ENCODE assay signal across 9 cellular contexts in genomic region chr21:36203603-36203889, GRCh38. TPM values are rescaled to one million over a fixed set of nuclear protein-coding genes. Genes with fewer than 3 reads are reported as not detected.
A peak's percentile ranks its signal among the peaks of the same experiment; 100 is the strongest.
DNase-seq lines count a peak whose midpoint lies in the region; ATAC-seq and TF ChIP-seq lines count a peak whose summit lies in the region.
"Had no signal": no experiment of that assay in that cellular context is flagged by ENCODE, and none has a peak within 500 bp of the region (broad histone marks: within the 10 kb centered on the region; RNA-seq: fewer than 3 reads in every experiment).

No MANE protein-coding gene starts in this region.

- H3K36me3 Mint-ChIP-seq in HFFc6 (ENCODE audit: low read depth) (peaks cover 15% of the 10 kb centered on the region), immature natural killer cell (peaks cover 8 to 21% (median 11%) of the 10 kb centered on the region in 3 donors)
- peaks cover 54% of the 10 kb centered on the region for H3K36me3 Mint-ChIP-seq in stimulated activated memory B cell treated with anti-CD40 and anti-IgM and Interleukin-4, amounts not matched to agents 10 μg/mL and 1 μg/mL and 100 μg/mL, for 72 hours

- H3K4me3 Mint-ChIP-seq in HFFc6 (peak overlapping the region; percentile 59), immature natural killer cell (no peak overlapping the region)
- H3K4me3 Mint-ChIP-seq in stimulated activated memory B cell treated with anti-CD40 and anti-IgM and Interleukin-4, amounts not matched to agents 10 μg/mL and 1 μg/mL and 100 μg/mL, for 72 hours, result no peak overlapping the region
- H3K4me3 Mint-ChIP-seq: stimulated activated naive CD8-positive, alpha-beta T cell treated with anti-CD3 and anti-CD28 coated beads, Interleukin-15, Interleukin-2, amounts not matched to agents 100 ng/mL and 50 ng/mL, for 24 hours had no signal

- DNase-seq in AG10803 (ENCODE audit: low read depth) (peak; percentile 78), HFFc6 (peak; percentile 85), immature natural killer cell (no peak), cerebellum (ENCODE audit: low spot score) (no peak), NCI-H510A treated with DMSO at 0.1 percent for 48 hours (lab: John Stamatoyannopoulos, UW) (no peak), NCI-H2029 treated with DMSO at 0.1 percent for 48 hours (lab: John Stamatoyannopoulos, UW) (no peak)
- peak; percentile 20 for DNase-seq in activated CD8-positive, alpha-beta memory T cell treated with anti-CD3 and anti-CD28 coated beads, Interleukin-2, amount 50 U/mL, for 24 hours (ENCODE audit: extremely low read depth)

- H3K9me3 Mint-ChIP-seq in HFFc6 (no peaks in the 10 kb centered on the region), immature natural killer cell (no peaks in the 10 kb centered on the region)
- no peaks in the 10 kb centered on the region for H3K9me3 Mint-ChIP-seq in stimulated activated memory B cell treated with anti-CD40 and anti-IgM and Interleukin-4, amounts not matched to agents 10 μg/mL and 1 μg/mL and 100 μg/mL, for 72 hours
- H3K9me3 Mint-ChIP-seq: stimulated activated naive CD8-positive, alpha-beta T cell treated with anti-CD3 and anti-CD28 coated beads, Interleukin-15, Interleukin-2, amounts not matched to agents 100 ng/mL and 50 ng/mL, for 24 hours had no signal

- peak; percentile 89 for ATAC-seq in stimulated activated memory B cell treated with anti-CD40 and anti-IgM and Interleukin-4, amounts not matched to agents 10 μg/mL and 1 μg/mL and 100 μg/mL, for 72 hours

- H3K4me1 Mint-ChIP-seq in HFFc6 (ENCODE audit: low read depth) (peaks cover 63% of the 10 kb centered on the region), immature natural killer cell (peaks cover 9 to 14% of the 10 kb centered on the region in 2 donors)
- H3K4me1 Mint-ChIP-seq in stimulated activated memory B cell treated with anti-CD40 and anti-IgM and Interleukin-4, amounts not matched to agents 10 μg/mL and 1 μg/mL and 100 μg/mL, for 72 hours, result peaks cover 22% of the 10 kb centered on the region

- TF ChIP-seq CTCF in AG10803 (conservative IDR thresholded peaks at IDR 0.05; ENCODE audit: low read length) (no peak), HFFc6 (IDR thresholded peaks at IDR 0.05) (no peak)

- H3K27me3 Mint-ChIP-seq in HFFc6 (ENCODE audit: insufficient read depth), result peaks cover 2% of the 10 kb centered on the region; the same call in 1 of the 2 replicates
- no peaks in the 10 kb centered on the region for H3K27me3 Mint-ChIP-seq in immature natural killer cell (ENCODE audit: low read depth in 3 of 3)
- H3K27me3 Mint-ChIP-seq in stimulated activated memory B cell treated with anti-CD40 and anti-IgM and Interleukin-4, amounts not matched to agents 10 μg/mL and 1 μg/mL and 100 μg/mL, for 72 hours, result no peaks in the 10 kb centered on the region
- H3K27me3 Mint-ChIP-seq: stimulated activated naive CD8-positive, alpha-beta T cell treated with anti-CD3 and anti-CD28 coated beads, Interleukin-15, Interleukin-2, amounts not matched to agents 100 ng/mL and 50 ng/mL, for 24 hours had no signal

- H3K4me3 ChIP-seq in AG10803 (ENCODE audit: low read length), result no peak overlapping the region

- H3K27ac Mint-ChIP-seq in HFFc6 (peak overlapping the region; percentile 77), immature natural killer cell (peak overlapping the region in 4 of 6 donors; percentile 24 to 67 (median 34))
- H3K27ac Mint-ChIP-seq in stimulated activated memory B cell treated with anti-CD40 and anti-IgM and Interleukin-4, amounts not matched to agents 10 μg/mL and 1 μg/mL and 100 μg/mL, for 72 hours, result peak overlapping the region; percentile 63
- H3K27ac Mint-ChIP-seq: stimulated activated naive CD8-positive, alpha-beta T cell treated with anti-CD3 and anti-CD28 coated beads, Interleukin-15, Interleukin-2, amounts not matched to agents 100 ng/mL and 50 ng/mL, for 24 hours had no signal

RNA-seq across cellular contexts. Expression of gene DOP1B, which starts 46.9 kb away (rescaled TPM):
- total RNA-seq in HFFc6 (2021; fragmentation: NEBNext Ultra II Directional; extraction: Animal tissue kit (Norgen Biotek cat#: 25700)), result 10 to 100 TPM; 13.2 to 19.4 (median 15.3) TPM
- polyA plus RNA-seq in immature natural killer cell, result 10 to 100 TPM in 1 of 3 donors, 1 to 10 TPM in 2; 2.5 to 15.5 (median 4.5) TPM
- 23.8 TPM for total RNA-seq in cerebellum

Comparison
In these comparisons a context has a peak if more than half of its experiments do, and no peak if none do; other contexts are left out.
1. DNase-seq: peak in AG10803 (single experiment), HFFc6 (single experiment) and activated CD8-positive, alpha-beta memory T cell treated with anti-CD3 and anti-CD28 coated beads, Interleukin-2, amount 50 U/mL, for 24 hours (single experiment); none in immature natural killer cell (0 of 3), cerebellum (single experiment), NCI-H510A treated with DMSO at 0.1 percent for 48 hours (single experiment) and NCI-H2029 treated with DMSO at 0.1 percent for 48 hours (single experiment).
2. Peak in every context shown above with its lines, with median percentiles within 50 percentile points of each other: H3K27ac Mint-ChIP-seq.